ENCODE assay signal across 8 cellular contexts in genomic region chr4:153153339-153153851, GRCh38. TPM values are rescaled to one million over a fixed set of nuclear protein-coding genes. Genes with fewer than 3 reads are reported as not detected.
A peak's percentile ranks its signal among the peaks of the same experiment; 100 is the strongest.
DNase-seq lines count a peak whose midpoint lies in the region; ATAC-seq and TF ChIP-seq lines count a peak whose summit lies in the region.

No MANE protein-coding gene starts in this region.

- H3K4me3 Mint-ChIP-seq in endodermal cell = peak overlapping the region; percentile 66

- no peaks in the 10 kb centered on the region for H3K27me3 ChIP-seq in endodermal cell (ENCODE audit: control insufficient read depth, insufficient read depth, low read length, poor library complexity, severe bottlenecking)

- no peaks in the 10 kb centered on the region for H3K36me3 Mint-ChIP-seq in endodermal cell (ENCODE audit: low read depth)

- H3K4me1 Mint-ChIP-seq in endodermal cell = peaks cover 48% of the 10 kb centered on the region

- DNase-seq in SHP77 (lab: John Stamatoyannopoulos, UW) (peak; percentile 25 to 56), SHP77 treated with DMSO at 0.1 percent for 48 hours (lab: John Stamatoyannopoulos, UW) (no peak), NCI-H510A treated with DMSO at 0.1 percent for 48 hours (lab: John Stamatoyannopoulos, UW) (peak; percentile 41), endodermal cell (no peak), mucosa of descending colon (peak; percentile 71 to 84 (median 84))
- DNase-seq in activated CD8-positive, alpha-beta memory T cell treated with anti-CD3 and anti-CD28 coated beads for 48 hours (ENCODE audit: low read depth in 2 of 3, low spot score in 2 of 3) = peak; percentile 27 to 61 (median 29)
- peak; percentile 74 for DNase-seq in stimulated activated CD8-positive, alpha-beta memory T cell treated with anti-CD3 and anti-CD28 coated beads, Interleukin-4, amount 100 ng/mL, for 48 hours

- H3K9ac ChIP-seq in endodermal cell (ENCODE audit: extremely low read depth, low read length, poor library complexity, severe bottlenecking) = peak overlapping the region; percentile 61

- H3K9me3 ChIP-seq in endodermal cell (ENCODE audit: control insufficient read depth, low read length) (no peaks in the 10 kb centered on the region), mucosa of descending colon (no peaks in the 10 kb centered on the region)

- H3K4me3 ChIP-seq in endodermal cell (ENCODE audit: low read length) (peak overlapping the region; percentile 88), mucosa of descending colon (peak overlapping the region; percentile 19)

- WGBS in endodermal cell (ENCODE audit: insufficient coverage in 1 of 2, insufficient read length in 1 of 2), 2 experiments = 1 to 2% methylated on average over 21 to 53 of the region's 53 CpGs

- ATAC-seq in HG03025 (IDR thresholded peaks at IDR 0.05; ENCODE audit: low FRiP score, unreplicated experiment) (peak; percentile 52), mucosa of descending colon (peak; percentile 87)

- peak overlapping the region; percentile 4 for H3K27ac Mint-ChIP-seq in endodermal cell

- H3K27ac ChIP-seq in endodermal cell (ENCODE audit: low read depth, low read length) = peak overlapping the region; percentile 99

- H3K36me3 ChIP-seq in endodermal cell (ENCODE audit: control insufficient read depth, insufficient read depth, low read length) = no peaks in the 10 kb centered on the region
- H3K36me3 ChIP-seq in mucosa of descending colon (ENCODE audit: low read depth) = no peaks in the 10 kb centered on the region

- intact Hi-C loops in mucosa of descending colon (cut with DNase I, micrococcal nuclease) = loop anchor here (5.0 to 10.0 kb wide), 2 partner anchors 51 to 164 kb away; partner anchors contain the start of gene TRIM2 (in 1 of the 2)

- H3K4me1 ChIP-seq in endodermal cell (ENCODE audit: control insufficient read depth, insufficient read depth, low read length) (peaks cover 25% of the 10 kb centered on the region), mucosa of descending colon (ENCODE audit: low read depth) (peaks cover 15% of the 10 kb centered on the region)

- H3K27me3 Mint-ChIP-seq in endodermal cell (ENCODE audit: insufficient read depth) = peaks cover 48% of the 10 kb centered on the region

- H3K9me3 Mint-ChIP-seq in endodermal cell = no peaks in the 10 kb centered on the region

- TF ChIP-seq CTCF in endodermal cell (conservative IDR thresholded peaks at IDR 0.05) (peak; percentile 14), mucosa of descending colon (IDR thresholded peaks at IDR 0.05) (no peak)

RNA-seq across cellular contexts. Expression of gene TRIM2, which starts 50.8 kb away (rescaled TPM):
- total RNA-seq in endodermal cell = 10 to 100 TPM; 31.8 to 56.1 TPM
- 83.8 TPM for polyA plus RNA-seq in endodermal cell (2013, experiment 1 of 2)
- polyA plus RNA-seq in endodermal cell (2013, experiment 2 of 2) = 72.7 TPM
- total RNA-seq in mucosa of descending colon = 100 to 1,000 TPM in 2 of 3 donors, 10 to 100 TPM in 1; 96.4 to 167 (median 154) TPM

Comparison
In these comparisons a context has a peak if more than half of its experiments do, and no peak if none do; other contexts are left out.
1. DNase-seq: peak in SHP77 (2 of 2), NCI-H510A treated with DMSO at 0.1 percent for 48 hours (single experiment), activated CD8-positive, alpha-beta memory T cell treated with anti-CD3 and anti-CD28 coated beads for 48 hours (3 of 3), mucosa of descending colon (3 of 3) and stimulated activated CD8-positive, alpha-beta memory T cell treated with anti-CD3 and anti-CD28 coated beads, Interleukin-4, amount 100 ng/mL, for 48 hours (single experiment); none in SHP77 treated with DMSO at 0.1 percent for 48 hours (single experiment) and endodermal cell (single experiment).